Comparison of ENCODE assay signal across 8 cellular contexts in the genomic region with DNA sequence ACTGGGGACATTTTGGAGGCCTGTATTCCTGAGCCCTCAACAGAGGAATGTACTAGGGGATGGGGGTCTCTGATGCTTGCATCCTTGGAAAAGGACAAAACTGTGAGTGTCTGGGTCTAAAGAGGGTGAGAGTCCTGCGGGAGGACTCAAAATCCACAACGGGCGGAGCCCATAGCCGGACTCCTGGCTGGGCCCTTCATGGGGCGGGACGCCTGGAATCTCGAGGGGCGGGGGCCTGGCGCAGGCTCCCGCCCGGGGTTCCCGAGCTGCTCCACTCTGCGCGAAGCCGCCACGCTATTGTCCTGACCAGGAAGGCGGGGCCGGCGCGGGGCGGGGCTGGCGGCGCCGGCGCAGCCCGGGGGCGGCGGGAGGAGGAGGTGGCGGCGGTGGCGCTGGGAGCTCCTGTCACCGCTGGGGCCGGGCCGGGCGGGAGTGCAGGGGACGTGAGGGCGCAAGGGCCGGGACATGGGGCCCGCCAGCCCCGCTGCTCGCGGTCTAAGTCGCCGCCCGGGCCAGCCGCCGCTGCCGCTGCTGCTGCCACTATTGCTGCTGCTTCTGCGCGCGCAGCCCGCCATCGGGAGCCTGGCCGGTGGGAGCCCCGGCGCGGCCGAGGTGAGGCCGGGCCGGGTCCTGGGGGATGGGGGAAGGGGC. TPM values are rescaled to one million over a fixed set of nuclear protein-coding genes. Genes with fewer than 3 reads are reported as not detected.
A peak's percentile ranks its signal among the peaks of the same experiment; 100 is the strongest.
DNase-seq lines count a peak whose midpoint lies in the region; ATAC-seq and TF ChIP-seq lines count a peak whose summit lies in the region.

Gene APLP1, plus strand, starts transcription at position 403 of the 651 bp plus-strand sequence. Its CDS starts 63 bp downstream, at position 466.

- intact Hi-C loops in breast epithelium (cut with DNase I; ENCODE audit: low total_unique reads): no loop called here

- TF ChIP-seq POLR2A in breast epithelium (IDR thresholded peaks at IDR 0.05): no peak

- H3K4me1 ChIP-seq in breast epithelium: peaks cover 6 to 13% of the 10 kb centered on the region in 2 donors

- DNase-seq in GM06990 (ENCODE audit: extremely low read depth, insufficient read length): peak; percentile 61
- peak; percentile 19 for DNase-seq in MV-4-11 (lab: John Stamatoyannopoulos, UW)
- peak; percentile 57 to 61 for DNase-seq in breast epithelium (ENCODE audit: low spot score in 2 of 2)
- DNase-seq in iPS-NIHi7 (ENCODE audit: extremely low spot score): peak; percentile 54
- DNase-seq in stimulated activated CD4-positive, alpha-beta T cell treated with anti-CD3 and anti-CD28 coated beads, Interleukin-15, amount 100 ng/mL, for 1 hour (ENCODE audit: low read depth in 1 of 2, low spot score in 1 of 2): peak; percentile 39 to 66

- H3K27me3 ChIP-seq in GM06990 (replicated peaks; ENCODE audit: control insufficient read depth, insufficient read depth, low read length) (peaks cover 2% of the 10 kb centered on the region), breast epithelium (peaks cover 3 to 10% of the 10 kb centered on the region in 2 donors)

- H3K36me3 ChIP-seq in GM06990 (ENCODE audit: control insufficient read depth, insufficient read depth, low read length) (no peaks in the 10 kb centered on the region), breast epithelium (no peaks in the 10 kb centered on the region)

- H3K9me3 ChIP-seq in breast epithelium: no peaks in the 10 kb centered on the region

- TF ChIP-seq CTCF in GM06990 (IDR thresholded peaks at IDR 0.05; ENCODE audit: insufficient read depth, low read length, poor library complexity, severe bottlenecking): no peak
- TF ChIP-seq CTCF in WI38 (IDR thresholded peaks at IDR 0.05; ENCODE audit: low read depth, low read length): no peak
- no peak for TF ChIP-seq CTCF in breast epithelium (IDR thresholded peaks at IDR 0.05)

- ATAC-seq in GM19467 (IDR thresholded peaks at IDR 0.05; ENCODE audit: unreplicated experiment): no peak
- no peak for ATAC-seq in HG02763 (IDR thresholded peaks at IDR 0.05; ENCODE audit: unreplicated experiment)

- no peak within 1 kb of the TSS for H3K27ac ChIP-seq in breast epithelium

- H3K4me3 ChIP-seq in GM06990 (replicated peaks; ENCODE audit: low read depth, low read length) (no peak within 1 kb of the TSS; the same call in 1 of the 2 replicates), WI38 (ENCODE audit: low read depth, low read length) (peak within 1 kb of the TSS; percentile 48), breast epithelium (peak within 1 kb of the TSS; percentile 34 to 65 (median 54))

RNA-seq across cellular contexts. Expression of gene APLP1, which starts in this region (rescaled TPM):
- total RNA-seq in breast epithelium: 1 to 10 TPM; 2.6 to 4.2 (median 3.3) TPM
